Comparison of ENCODE assay signal across 8 cellular contexts in genomic region chr3:141738636-141739363, GRCh38. TPM values are rescaled to one million over a fixed set of nuclear protein-coding genes. Genes with fewer than 3 reads are reported as not detected.
DNase-seq lines count a peak whose midpoint lies in the region; ATAC-seq, FAIRE-seq and TF ChIP-seq lines count a peak whose summit lies in the region.

No MANE protein-coding gene starts in this region.

- H3K4me3 Mint-ChIP-seq in chondrocyte (ENCODE audit: unreplicated experiment) = peak overlapping the region; percentile 92

- no peaks in the 10 kb centered on the region for H3K27me3 Mint-ChIP-seq in chondrocyte (ENCODE audit: low read depth)

- H3K9ac ChIP-seq in HUES64 (ENCODE audit: low read depth, low read length) (peak overlapping the region; percentile 97), HepG2 (ENCODE audit: insufficient read depth, low read depth, low read length) (peak overlapping the region; percentile 93)

- DNase-seq in SIG-M5 treated with dmso at 0.1 percent for 504 hours (lab: John Stamatoyannopoulos, UW; ENCODE audit: unreplicated experiment) = peak; percentile 83
- no peak for DNase-seq in chondrocyte (ENCODE audit: low spot score)
- DNase-seq in HepG2 (ENCODE audit: low spot score) = no peak
- DNase-seq in substantia nigra (lab: John Stamatoyannopoulos, UW) = peak in 8 of 49 donors; percentile 30 to 63 (median 45)
- no peak for DNase-seq in OCI-M2 (lab: John Stamatoyannopoulos, UW; ENCODE audit: unreplicated experiment)

- no peaks in the 10 kb centered on the region for H3K9me3 ChIP-seq in DOHH2 (ENCODE audit: control insufficient read depth, insufficient read depth, low read length)
- no peaks in the 10 kb centered on the region for H3K9me3 ChIP-seq in HUES64 (ENCODE audit: insufficient read depth, low read depth, low read length)
- H3K9me3 ChIP-seq in HepG2 (ENCODE audit: low read length) = no peaks in the 10 kb centered on the region

- TF ChIP-seq RAD21 in HepG2 (CRISPR knock-in tag; IDR thresholded peaks at IDR 0.05) = no peak

- H3K4me3 ChIP-seq in DOHH2 (ENCODE audit: low read length) (peak overlapping the region; percentile 90), HUES64 (ENCODE audit: low read length) (peak overlapping the region; percentile 97), HepG2 (replicated peaks in 1 of 3; ENCODE audit: insufficient read depth in 1 of 3, low read depth in 2 of 3, low read length in 3 of 3) (peak overlapping the region; percentile 90 to 99 (median 99))

- peak overlapping the region; percentile 79 for H3K4me2 ChIP-seq in DOHH2 (ENCODE audit: low read length)
- H3K4me2 ChIP-seq in HepG2 (ENCODE audit: low read depth, low read length) = peak overlapping the region; percentile 69

- peaks cover 56% of the 10 kb centered on the region for H3K79me2 ChIP-seq in DOHH2 (ENCODE audit: control insufficient read depth, low read length)
- peaks cover 53% of the 10 kb centered on the region for H3K79me2 ChIP-seq in HepG2 (ENCODE audit: insufficient read depth, low read length)

- intact Hi-C loops in HepG2 (cut with micrococcal nuclease; ENCODE audit: unreplicated experiment) = loop anchor here (1.0 to 5.0 kb wide), 2 partner anchors 91 to 137 kb away; no protein-coding TSS in a partner anchor

- H3K27me3 ChIP-seq in DOHH2 (ENCODE audit: control insufficient read depth, low read length) = no peaks in the 10 kb centered on the region
- H3K27me3 ChIP-seq in HUES64 (ENCODE audit: insufficient read depth, low read length) = no peaks in the 10 kb centered on the region
- no peaks in the 10 kb centered on the region; a peak in 1 of 5 replicates for H3K27me3 ChIP-seq in HepG2 (ENCODE audit: control insufficient read depth in 1 of 2, insufficient read depth in 2 of 2, low read length in 2 of 2)

- peaks cover 6% of the 10 kb centered on the region; the same call in 1 of the 2 replicates for H3F3A ChIP-seq in DOHH2 (ENCODE audit: control insufficient read depth, insufficient read depth)

- POLR2A ChIA-PET in HepG2 (lab: Yijun Ruan, JAX) = interaction anchor here (1.3 to 4.0 kb wide), 3 partner anchors 10 to 139 kb away, joined by 4 to 29 read pairs (median 8); no protein-coding TSS in a partner anchor

- H4K20me1 ChIP-seq in DOHH2 (ENCODE audit: control insufficient read depth, insufficient read depth, low read depth, low read length) (peaks cover 9% of the 10 kb centered on the region; the same call in 1 of the 2 replicates), HepG2 (ENCODE audit: insufficient read depth, low read length) (peaks cover 9% of the 10 kb centered on the region)

- H3K4me1 ChIP-seq in DOHH2 (ENCODE audit: control insufficient read depth, low read length) = peaks cover 40% of the 10 kb centered on the region
- peaks cover 20% of the 10 kb centered on the region for H3K4me1 ChIP-seq in HUES64 (ENCODE audit: insufficient read depth, low read length)
- peaks cover 74% of the 10 kb centered on the region for H3K4me1 ChIP-seq in HepG2 (ENCODE audit: insufficient read depth, low read length)

- BruUV-seq in HepG2 (replicated peaks; lab: Mats Ljungman, UMichigan) = TSS peak; percentile 62

- peaks cover 40% of the 10 kb centered on the region for H3K4me1 Mint-ChIP-seq in chondrocyte (ENCODE audit: low read depth)

- H3K9me2 ChIP-seq in DOHH2 (replicated peaks; ENCODE audit: control insufficient read depth, low read length) = no peaks in the 10 kb centered on the region

- CTCF ChIA-PET in HepG2 (lab: Yijun Ruan, JAX; ENCODE audit: low intra/inter-chr PET ratio, low total read pairs) = interaction anchor here (2.2 kb wide), 1 partner anchor 137 kb away, joined by 19 read pairs; no protein-coding TSS in a partner anchor

- peak overlapping the region; percentile 60 for H3K27ac ChIP-seq in DOHH2 (ENCODE audit: low read depth, low read length)
- H3K27ac ChIP-seq in HUES64 (ENCODE audit: low read depth, low read length) = peak overlapping the region; percentile 83
- peak overlapping the region; percentile 81 for H3K27ac ChIP-seq in HepG2 (ENCODE audit: extremely low read length, insufficient read depth, low read length)
- H3K27ac ChIP-seq in substantia nigra (ENCODE audit: low read depth, low read length, poor library complexity, severe bottlenecking) = peak overlapping the region; percentile 88

- FAIRE-seq in HepG2 (lab: Jason Lieb, UNC) = peak; percentile 8

- peaks cover 38% of the 10 kb centered on the region for H3K36me3 ChIP-seq in DOHH2 (ENCODE audit: control insufficient read depth, low read length)
- H3K36me3 ChIP-seq in HUES64 (ENCODE audit: insufficient read depth, low read length) = peaks cover 31% of the 10 kb centered on the region
- H3K36me3 ChIP-seq in HepG2 (replicated peaks in 1 of 2; ENCODE audit: control insufficient read depth in 1 of 2, insufficient read depth in 2 of 2, low read length in 2 of 2) = peaks cover 0 to 4% of the 10 kb centered on the region in 2 experiments; a peak in 4 of 5 replicates

- peak overlapping the region; percentile 96 for H3K27ac Mint-ChIP-seq in chondrocyte (ENCODE audit: unreplicated experiment)

- in situ Hi-C loops in HepG2 (cut with HindIII; ENCODE audit: extremely low pct_ligation_motif_present, low pct_unique_long_range_greater_than_20kb) = loop anchor here (10.0 kb wide), 1 partner anchor 136 kb away; the partner anchor contains the start of gene ATP1B3

- TF ChIP-seq EP300 in HepG2 (IDR thresholded peaks at IDR 0.05; ENCODE audit: low read depth in 2 of 2, low read length in 2 of 2) (no peak), HepG2 (CRISPR knock-in tag; IDR thresholded peaks at IDR 0.05; ENCODE audit: borderline replicate concordance) (no peak)

- H2AFZ ChIP-seq in HepG2 (ENCODE audit: low read length) = no peak overlapping the region

- H3K36me3 Mint-ChIP-seq in chondrocyte (ENCODE audit: low read depth) = peaks cover 2% of the 10 kb centered on the region

- ATAC-seq in GM21367 (IDR thresholded peaks at IDR 0.05; ENCODE audit: unreplicated experiment) = peak; percentile 9
- peak; percentile 67 for ATAC-seq in HepG2

- WGBS in HUES64 = under 1% methylated on average over 30 of the region's 30 CpGs
- WGBS in HepG2 (ENCODE audit: low lambda C conversion rate) = 1% methylated on average over 29 of the region's 30 CpGs

- TF ChIP-seq POLR2A in HepG2 (IDR thresholded peaks at IDR 0.05; ENCODE audit: insufficient read depth in 1 of 2, low read depth in 2 of 2, low read length in 2 of 2) = no peak

- TF ChIP-seq CTCF in DOHH2 (IDR thresholded peaks at IDR 0.05; ENCODE audit: low read depth, low read length, poor library complexity, severe bottlenecking) = no peak
- TF ChIP-seq CTCF in chondrocyte (IDR thresholded peaks at IDR 0.05) = no peak
- TF ChIP-seq CTCF in HepG2 (CRISPR knock-in tag; IDR thresholded peaks at IDR 0.05) = no peak

- H3K9me3 Mint-ChIP-seq in chondrocyte (ENCODE audit: low read depth) = no peaks in the 10 kb centered on the region

RNA-seq across cellular contexts. Expression of gene RNF7, which starts 0.7 kb away (rescaled TPM):
- 103 TPM for polyA plus RNA-seq in HUES64 (2013, experiment 1 of 2)
- polyA plus RNA-seq in HUES64 (2013, experiment 2 of 2) = 110 TPM
- total RNA-seq in chondrocyte (104 to 105 TPM (median 104 TPM) in 3 replicates), HepG2 (2016; rRNA removed; fragmentation: Illumina TruSeq; extraction: Trizol) (94.7 and 102 TPM in 2 replicates)
- 237 and 254 TPM in 2 replicates for total RNA-seq in HepG2 (2016; cell fraction: cytosol; rRNA removed; fragmentation: Illumina TruSeq; extraction: Trizol; ENCODE audit: low read depth)
- 97.5 and 99.9 TPM in 2 replicates for total RNA-seq in HepG2 (2016; cell fraction: insoluble cytoplasmic fraction; rRNA removed; fragmentation: Illumina TruSeq; extraction: Trizol)
- 254 and 267 TPM in 2 replicates for total RNA-seq in HepG2 (2016; cell fraction: membrane; rRNA removed; fragmentation: Illumina TruSeq; extraction: Trizol)
- 38.0 and 46.0 TPM in 2 replicates for total RNA-seq in HepG2 (2016; cell fraction: nucleus; rRNA removed; fragmentation: Illumina TruSeq; extraction: Trizol)
- 51.6 and 66.4 TPM in 2 replicates for polyA plus RNA-seq in HepG2 (2011; rRNA removed)
- 79.3 and 107 TPM in 2 replicates for polyA plus RNA-seq in HepG2 (2011; cell fraction: cytosol; rRNA removed)
- 10.7 and 18.5 TPM in 2 replicates for polyA plus RNA-seq in HepG2 (2011; cell fraction: nucleus; rRNA removed)
- 84.0 and 95.6 TPM in 2 replicates for polyA plus RNA-seq in HepG2 (2012)
- polyA plus RNA-seq in HepG2 (2016; cell fraction: cytosol; fragmentation: Illumina TruSeq; extraction: Trizol; ENCODE audit: low read depth) = 355 and 363 TPM in 2 replicates
- polyA plus RNA-seq in HepG2 (2016; cell fraction: insoluble cytoplasmic fraction; fragmentation: Illumina TruSeq; extraction: Trizol; ENCODE audit: low read depth) = 109 and 111 TPM in 2 replicates
- 266 and 280 TPM in 2 replicates for polyA plus RNA-seq in HepG2 (2016; cell fraction: membrane; fragmentation: Illumina TruSeq; extraction: Trizol; ENCODE audit: low read depth)
- 65.3 and 74.1 TPM in 2 replicates for polyA plus RNA-seq in HepG2 (2016; cell fraction: nucleus; fragmentation: Illumina TruSeq; extraction: Trizol; ENCODE audit: insufficient read depth, low read depth)
- 16.0 and 16.9 TPM in 2 replicates for polyA minus RNA-seq in HepG2 (2011; rRNA and poly(A)+ RNA removed; ENCODE audit: low replicate concordance)
- 12.8 and 20.9 TPM in 2 replicates for polyA minus RNA-seq in HepG2 (2011; cell fraction: cytosol; rRNA and poly(A)+ RNA removed)
- polyA minus RNA-seq in HepG2 (2011; cell fraction: nucleus; rRNA and poly(A)+ RNA removed) = 13.5 and 25.4 TPM in 2 replicates

RNA-seq across cellular contexts. Expression of gene GRK7, which starts 24.4 kb away (rescaled TPM):
- polyA plus RNA-seq in HUES64 (2013, experiment 1 of 2) = not detected
- polyA plus RNA-seq in HUES64 (2013, experiment 2 of 2) = not detected
- not detected in 3 replicates for total RNA-seq in chondrocyte
- total RNA-seq in HepG2 (2016; rRNA removed; fragmentation: Illumina TruSeq; extraction: Trizol) = not detected in 2 replicates
- not detected in 2 replicates for total RNA-seq in HepG2 (2016; cell fraction: cytosol; rRNA removed; fragmentation: Illumina TruSeq; extraction: Trizol; ENCODE audit: low read depth)
- total RNA-seq in HepG2 (2016; cell fraction: insoluble cytoplasmic fraction; rRNA removed; fragmentation: Illumina TruSeq; extraction: Trizol) = not detected in 2 replicates
- not detected in 2 replicates for total RNA-seq in HepG2 (2016; cell fraction: membrane; rRNA removed; fragmentation: Illumina TruSeq; extraction: Trizol)
- total RNA-seq in HepG2 (2016; cell fraction: nucleus; rRNA removed; fragmentation: Illumina TruSeq; extraction: Trizol) = not detected in 2 replicates
- not detected in 2 replicates for polyA plus RNA-seq in HepG2 (2011; rRNA removed)
- not detected in 2 replicates for polyA plus RNA-seq in HepG2 (2011; cell fraction: cytosol; rRNA removed)
- polyA plus RNA-seq in HepG2 (2011; cell fraction: nucleus; rRNA removed) = not detected in 2 replicates
- polyA plus RNA-seq in HepG2 (2012) = not detected in 2 replicates
- polyA plus RNA-seq in HepG2 (2016; cell fraction: cytosol; fragmentation: Illumina TruSeq; extraction: Trizol; ENCODE audit: low read depth) = not detected in 2 replicates
- not detected in 2 replicates for polyA plus RNA-seq in HepG2 (2016; cell fraction: insoluble cytoplasmic fraction; fragmentation: Illumina TruSeq; extraction: Trizol; ENCODE audit: low read depth)
- not detected in 2 replicates for polyA plus RNA-seq in HepG2 (2016; cell fraction: membrane; fragmentation: Illumina TruSeq; extraction: Trizol; ENCODE audit: low read depth)
- polyA plus RNA-seq in HepG2 (2016; cell fraction: nucleus; fragmentation: Illumina TruSeq; extraction: Trizol; ENCODE audit: insufficient read depth, low read depth) = not detected in 2 replicates
- 0.05 TPM in 1 of 2 replicates, not detected in the other for polyA minus RNA-seq in HepG2 (2011; rRNA and poly(A)+ RNA removed; ENCODE audit: low replicate concordance)
- polyA minus RNA-seq in HepG2 (2011; cell fraction: cytosol; rRNA and poly(A)+ RNA removed) = not detected in 2 replicates
- not detected in 2 replicates for polyA minus RNA-seq in HepG2 (2011; cell fraction: nucleus; rRNA and poly(A)+ RNA removed)
